In the genomic region with DNA sequence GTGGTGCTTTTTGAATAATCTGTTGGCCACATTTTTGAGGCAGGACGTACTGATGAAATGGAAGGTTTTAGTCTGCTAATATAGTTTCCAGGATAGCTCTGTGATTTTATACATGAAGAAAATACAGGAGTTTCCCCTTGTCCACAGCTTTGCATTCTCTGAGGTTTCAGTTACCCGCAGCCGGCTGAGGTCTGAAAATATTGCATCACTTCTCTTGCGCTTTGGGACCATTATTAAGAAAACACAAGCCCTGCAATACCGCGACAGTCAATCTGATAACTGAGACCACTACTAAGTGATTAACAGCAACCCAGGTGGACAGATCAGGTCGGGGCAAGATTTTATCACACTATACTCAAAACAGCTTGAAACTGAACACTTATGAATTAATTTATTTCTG, we compare ENCODE assay signal across 11 cellular contexts. TPM values are rescaled to one million over a fixed set of nuclear protein-coding genes. Genes with fewer than 3 reads are reported as not detected.
DNase-seq lines count a peak whose midpoint lies in the region; ATAC-seq and TF ChIP-seq lines count a peak whose summit lies in the region.
"Had no signal": no experiment of that assay in that cellular context is flagged by ENCODE, and none has a peak within 500 bp of the region (broad histone marks: within the 10 kb centered on the region; RNA-seq: fewer than 3 reads in every experiment).

No MANE protein-coding gene starts in this region.

- peak overlapping the region in 2 of 3 donors; percentile 22 to 37 for H3K27ac Mint-ChIP-seq in CD4-positive, CD25-positive, alpha-beta regulatory T cell
- peak overlapping the region; percentile 78 for H3K27ac Mint-ChIP-seq in T-helper 1 cell treated with Interleukin-12 subunit alpha and Interleukin-12 subunit beta and Interleukin-4 antibody, amounts not matched to agents 30 μg/mL and 1 μg/mL, for 36 hours
- peak overlapping the region; percentile 77 for H3K27ac Mint-ChIP-seq in endodermal cell

- H3K36me3 Mint-ChIP-seq in CD4-positive, CD25-positive, alpha-beta regulatory T cell: peaks cover 25% of the 10 kb centered on the region
- H3K36me3 Mint-ChIP-seq in T-helper 1 cell treated with Interleukin-12 subunit alpha and Interleukin-12 subunit beta and Interleukin-4 antibody, amounts not matched to agents 30 μg/mL and 1 μg/mL, for 36 hours (ENCODE audit: low read depth): peaks cover 45% of the 10 kb centered on the region
- peaks cover 12% of the 10 kb centered on the region for H3K36me3 Mint-ChIP-seq in endodermal cell (ENCODE audit: low read depth)

- no peaks in the 10 kb centered on the region for H3K27me3 ChIP-seq in CD4-positive, CD25-positive, alpha-beta regulatory T cell (ENCODE audit: control insufficient read depth, insufficient read depth, low read length)
- H3K27me3 ChIP-seq in endodermal cell (ENCODE audit: control insufficient read depth, insufficient read depth, low read length, poor library complexity, severe bottlenecking) (no peaks in the 10 kb centered on the region), foreskin keratinocyte (no peaks in the 10 kb centered on the region), H7 (ENCODE audit: control insufficient read depth, insufficient read depth, low read length) (no peaks in the 10 kb centered on the region)
- H3K27me3 ChIP-seq: transverse colon had no signal

- H3K27me3 Mint-ChIP-seq in CD4-positive, CD25-positive, alpha-beta regulatory T cell: no peaks in the 10 kb centered on the region
- H3K27me3 Mint-ChIP-seq in T-helper 1 cell treated with Interleukin-12 subunit alpha and Interleukin-12 subunit beta and Interleukin-4 antibody, amounts not matched to agents 30 μg/mL and 1 μg/mL, for 36 hours (ENCODE audit: low read depth): no peaks in the 10 kb centered on the region
- H3K27me3 Mint-ChIP-seq in endodermal cell (ENCODE audit: insufficient read depth): no peaks in the 10 kb centered on the region

- peak overlapping the region; percentile 41 for H3K27ac ChIP-seq in CD4-positive, CD25-positive, alpha-beta regulatory T cell (ENCODE audit: insufficient read depth, low read length, poor library complexity, severe bottlenecking)
- H3K27ac ChIP-seq in endodermal cell (ENCODE audit: low read depth, low read length): no peak overlapping the region
- no peak overlapping the region for H3K27ac ChIP-seq in foreskin keratinocyte
- H3K27ac ChIP-seq: transverse colon, VCaP had no signal

- peaks cover 22% of the 10 kb centered on the region for H3K4me1 ChIP-seq in CD4-positive, CD25-positive, alpha-beta regulatory T cell (ENCODE audit: control insufficient read depth, insufficient read depth, low read length, poor library complexity, severe bottlenecking)
- H3K4me1 ChIP-seq in endodermal cell (ENCODE audit: control insufficient read depth, insufficient read depth, low read length) (peaks cover 7% of the 10 kb centered on the region), foreskin keratinocyte (no peaks in the 10 kb centered on the region)
- H3K4me1 ChIP-seq: transverse colon had no signal

- H3K4me3 ChIP-seq in CD4-positive, CD25-positive, alpha-beta regulatory T cell (ENCODE audit: low read depth, low read length): peak overlapping the region; percentile 68
- H3K4me3 ChIP-seq in endodermal cell (ENCODE audit: low read length) (no peak overlapping the region), H7 (ENCODE audit: insufficient read depth, low read depth, low read length) (no peak overlapping the region)
- H3K4me3 ChIP-seq: transverse colon had no signal

- H3K36me3 ChIP-seq in CD4-positive, CD25-positive, alpha-beta regulatory T cell (ENCODE audit: control insufficient read depth, insufficient read depth, low read length): peaks cover 9% of the 10 kb centered on the region
- H3K36me3 ChIP-seq in endodermal cell (ENCODE audit: control insufficient read depth, insufficient read depth, low read length) (peaks cover 18% of the 10 kb centered on the region), H7 (replicated peaks; ENCODE audit: control insufficient read depth, insufficient read depth, low read length) (peaks cover 2% of the 10 kb centered on the region)
- H3K36me3 ChIP-seq: transverse colon had no signal

- WGBS in endodermal cell (ENCODE audit: insufficient coverage in 1 of 2, insufficient read length in 1 of 2), 2 experiments: 93 to 95% methylated on average over 6 to 7 of the region's 7 CpGs

- ATAC-seq in CD4-positive, CD25-positive, alpha-beta regulatory T cell (ENCODE audit: low read depth in 2 of 2): peak in 1 of 2 donors; percentile 27
- peak; percentile 63 for ATAC-seq in GM21529 (IDR thresholded peaks at IDR 0.05; ENCODE audit: unreplicated experiment)
- ATAC-seq in foreskin keratinocyte: no peak

- TF ChIP-seq CTCF in endodermal cell (conservative IDR thresholded peaks at IDR 0.05) (no peak), foreskin keratinocyte (conservative IDR thresholded peaks at IDR 0.05) (no peak)

- peaks cover 0 to 3% (median 0%) of the 10 kb centered on the region in 7 donors for H3K9me3 Mint-ChIP-seq in CD4-positive, CD25-positive, alpha-beta regulatory T cell
- H3K9me3 Mint-ChIP-seq in T-helper 1 cell treated with Interleukin-12 subunit alpha and Interleukin-12 subunit beta and Interleukin-4 antibody, amounts not matched to agents 30 μg/mL and 1 μg/mL, for 36 hours: no peaks in the 10 kb centered on the region
- H3K9me3 Mint-ChIP-seq in endodermal cell: no peaks in the 10 kb centered on the region

- no peaks in the 10 kb centered on the region for H3K9me3 ChIP-seq in CD4-positive, CD25-positive, alpha-beta regulatory T cell (ENCODE audit: control insufficient read depth in 2 of 2, low read length in 2 of 2)
- no peaks in the 10 kb centered on the region for H3K9me3 ChIP-seq in endodermal cell (ENCODE audit: control insufficient read depth, low read length)
- H3K9me3 ChIP-seq: transverse colon had no signal

- H3K9ac ChIP-seq in endodermal cell (ENCODE audit: extremely low read depth, low read length, poor library complexity, severe bottlenecking): no peak overlapping the region

- peaks cover 11 to 52% (median 33%) of the 10 kb centered on the region in 4 donors for H3K4me1 Mint-ChIP-seq in CD4-positive, CD25-positive, alpha-beta regulatory T cell
- H3K4me1 Mint-ChIP-seq in T-helper 1 cell treated with Interleukin-12 subunit alpha and Interleukin-12 subunit beta and Interleukin-4 antibody, amounts not matched to agents 30 μg/mL and 1 μg/mL, for 36 hours (ENCODE audit: low read depth): peaks cover 52% of the 10 kb centered on the region
- peaks cover 36% of the 10 kb centered on the region for H3K4me1 Mint-ChIP-seq in endodermal cell

- DNase-seq in CD4-positive, CD25-positive, alpha-beta regulatory T cell: peak; percentile 5 to 34 (median 10)
- DNase-seq in endodermal cell (no peak), foreskin keratinocyte (no peak), H7 (no peak), glomerular visceral epithelial cell (ENCODE audit: extremely low spot score) (no peak), DMS53 (lab: John Stamatoyannopoulos, UW) (no peak)
- DNase-seq: NCI-H1048, transverse colon had no signal

- peak overlapping the region; percentile 48 to 92 (median 72) for H3K4me3 Mint-ChIP-seq in CD4-positive, CD25-positive, alpha-beta regulatory T cell
- peak overlapping the region; percentile 45 for H3K4me3 Mint-ChIP-seq in T-helper 1 cell treated with Interleukin-12 subunit alpha and Interleukin-12 subunit beta and Interleukin-4 antibody, amounts not matched to agents 30 μg/mL and 1 μg/mL, for 36 hours
- no peak overlapping the region for H3K4me3 Mint-ChIP-seq in endodermal cell

RNA-seq across cellular contexts. Expression of gene BLM, which starts 33.0 kb away (rescaled TPM):
- 12.0 TPM for total RNA-seq in CD4-positive, CD25-positive, alpha-beta regulatory T cell
- polyA plus RNA-seq in CD4-positive, CD25-positive, alpha-beta regulatory T cell: 1 to 10 TPM; 6.3 to 7.8 (median 6.7) TPM
- total RNA-seq in endodermal cell (10 to 100 TPM; 29.6 to 34.9 TPM), foreskin keratinocyte (13.3 and 16.7 TPM in 2 replicates)
- polyA plus RNA-seq in endodermal cell (2013, experiment 1 of 2): 22.2 TPM
- polyA plus RNA-seq in endodermal cell (2013, experiment 2 of 2): 24.7 TPM
- polyA plus RNA-seq in foreskin keratinocyte: 11.3 and 16.0 TPM in 2 replicates
- total RNA-seq in H7 (2014; rRNA removed; shearing (Covaris generic)): 29.7 and 36.4 TPM in 2 replicates

Comparison
In these comparisons a context has a peak if more than half of its experiments do, and no peak if none do; other contexts are left out.
1. DNase-seq: peak in CD4-positive, CD25-positive, alpha-beta regulatory T cell (3 of 3); none in endodermal cell (single experiment), foreskin keratinocyte (0 of 2), H7 (single experiment), glomerular visceral epithelial cell (single experiment) and DMS53 (single experiment).
2. Peak in every context shown above with its lines, with median percentiles within 50 percentile points of each other: H3K27ac Mint-ChIP-seq.